In genomic region chr7:150940446-150941102, GRCh38 we compare ENCODE assay signal across 12 cellular contexts. TPM values are rescaled to one million over a fixed set of nuclear protein-coding genes. Genes with fewer than 3 reads are reported as not detected.
A peak's percentile ranks its signal among the peaks of the same experiment; 100 is the strongest.
DNase-seq lines count a peak whose midpoint lies in the region; ATAC-seq and TF ChIP-seq lines count a peak whose summit lies in the region.
"Had no signal": no experiment of that assay in that cellular context is flagged by ENCODE, and none has a peak within 500 bp of the region (broad histone marks: within the 10 kb centered on the region; RNA-seq: fewer than 3 reads in every experiment).

No MANE protein-coding gene starts in this region.

- H3K36me3 Mint-ChIP-seq in mesothelial cell of epicardium: no peaks in the 10 kb centered on the region

- no peak overlapping the region for H3K27ac ChIP-seq in sigmoid colon
- H3K27ac ChIP-seq: BLaER1 treated with 17β-estradiol and CSF1 and Interleukin-3, amounts not matched to agents 10 nM and 100 nM had no signal

- peaks cover 0 to 43% (median 39%) of the 10 kb centered on the region in 4 donors for H3K4me1 ChIP-seq in sigmoid colon

- ATAC-seq in GM18858 (IDR thresholded peaks at IDR 0.05; ENCODE audit: unreplicated experiment): no peak
- ATAC-seq: esophagus mucosa had no signal

- peaks cover 10% of the 10 kb centered on the region for H3K27me3 Mint-ChIP-seq in mesothelial cell of epicardium (ENCODE audit: low read depth)

- peak; percentile 2 for DNase-seq in activated CD8-positive, alpha-beta memory T cell treated with anti-CD3 and anti-CD28 coated beads, Interleukin-2, amount 50 U/mL, for 4 hours
- DNase-seq in activated CD8-positive, alpha-beta memory T cell treated with anti-CD3 and anti-CD28 coated beads for 24 hours: no peak
- DNase-seq in NCI-H2107 treated with DMSO at 0.1 percent for 48 hours (lab: John Stamatoyannopoulos, UW; ENCODE audit: unreplicated experiment): peak; percentile 81
- DNase-seq in RPMI8226: peak; percentile 55
- DNase-seq in sigmoid colon: peak; percentile 24
- DNase-seq in cerebellar nuclear complex (lab: John Stamatoyannopoulos, UW): no peak
- no peak for DNase-seq in mesothelial cell of epicardium (ENCODE audit: low spot score in 2 of 2, unreplicated experiment in 2 of 2)
- DNase-seq: HFFc6, retina had no signal

- no peaks in the 10 kb centered on the region for H3K27me3 ChIP-seq in sigmoid colon

- TF ChIP-seq POLR2A in sigmoid colon (IDR thresholded peaks at IDR 0.05): no peak

- TF ChIP-seq CTCF in sigmoid colon (IDR thresholded peaks at IDR 0.05) (no peak), mesothelial cell of epicardium (IDR thresholded peaks at IDR 0.05; ENCODE audit: unreplicated experiment) (no peak)

- no peaks in the 10 kb centered on the region for H3K9me3 Mint-ChIP-seq in mesothelial cell of epicardium
- H3K9me3 Mint-ChIP-seq: HFFc6 had no signal

- peaks cover 41% of the 10 kb centered on the region for H3K4me1 Mint-ChIP-seq in mesothelial cell of epicardium

- no peak for TF ChIP-seq EP300 in sigmoid colon (IDR thresholded peaks at IDR 0.05)

- 74 to 80% methylated on average over 11 of the region's 11 CpGs for WGBS in sigmoid colon, 2 donors

- H3K4me3 ChIP-seq in sigmoid colon: no peak overlapping the region
- H3K4me3 ChIP-seq: BLaER1 treated with 17β-estradiol and CSF1 and Interleukin-3, amounts not matched to agents 10 nM and 100 nM had no signal

- peaks cover 0 to 4% (median 0%) of the 10 kb centered on the region in 4 donors for H3K36me3 ChIP-seq in sigmoid colon
- H3K36me3 ChIP-seq: BLaER1 treated with 17β-estradiol and CSF1 and Interleukin-3, amounts not matched to agents 10 nM and 100 nM had no signal

- no peaks in the 10 kb centered on the region for H3K9me3 ChIP-seq in sigmoid colon
- H3K9me3 ChIP-seq: BLaER1 treated with 17β-estradiol and CSF1 and Interleukin-3, amounts not matched to agents 10 nM and 100 nM had no signal

- intact Hi-C loops in sigmoid colon (cut with DNase I): no loop called here

- no peak overlapping the region for H3K27ac Mint-ChIP-seq in mesothelial cell of epicardium
- H3K27ac Mint-ChIP-seq: HFFc6 had no signal

- H3K4me3 Mint-ChIP-seq in mesothelial cell of epicardium: no peak overlapping the region
- H3K4me3 Mint-ChIP-seq: HFFc6 had no signal

RNA-seq across cellular contexts. Expression of gene KCNH2, which starts 37.5 kb away (rescaled TPM):
- 100 to 1,000 TPM in 1 of 4 donors, 10 to 100 TPM in 3; 40.6 to 107 (median 85.2) TPM for total RNA-seq in sigmoid colon
- 1 to 10 TPM in 2 of 3 donors, under 1 TPM in 1; 0.46 to 7.3 (median 1.2) TPM for polyA plus RNA-seq in sigmoid colon
- total RNA-seq in mesothelial cell of epicardium: 11.2 to 12.3 TPM (median 11.7 TPM) in 3 replicates
- total RNA-seq: HFFc6 had no signal

RNA-seq across cellular contexts. Expression of gene NOS3, which starts 50.2 kb away (rescaled TPM):
- total RNA-seq in sigmoid colon (1 to 10 TPM; 1.3 to 7.2 (median 2.9) TPM), mesothelial cell of epicardium (6.0 to 7.8 TPM (median 6.6 TPM) in 3 replicates)
- 1 to 10 TPM in 2 of 3 donors, under 1 TPM in 1; 0.23 to 6.1 (median 1.2) TPM for polyA plus RNA-seq in sigmoid colon

Comparison
In these comparisons a context has a peak if more than half of its experiments do, and no peak if none do; other contexts are left out.
1. DNase-seq: peak in activated CD8-positive, alpha-beta memory T cell treated with anti-CD3 and anti-CD28 coated beads, Interleukin-2, amount 50 U/mL, for 4 hours (single experiment), NCI-H2107 treated with DMSO at 0.1 percent for 48 hours (single experiment), RPMI8226 (single experiment) and sigmoid colon (single experiment); none in activated CD8-positive, alpha-beta memory T cell treated with anti-CD3 and anti-CD28 coated beads for 24 hours (single experiment), cerebellar nuclear complex (0 of 2) and mesothelial cell of epicardium (0 of 2).